Comparison of ENCODE assay signal across 17 cellular contexts in the genomic region with DNA sequence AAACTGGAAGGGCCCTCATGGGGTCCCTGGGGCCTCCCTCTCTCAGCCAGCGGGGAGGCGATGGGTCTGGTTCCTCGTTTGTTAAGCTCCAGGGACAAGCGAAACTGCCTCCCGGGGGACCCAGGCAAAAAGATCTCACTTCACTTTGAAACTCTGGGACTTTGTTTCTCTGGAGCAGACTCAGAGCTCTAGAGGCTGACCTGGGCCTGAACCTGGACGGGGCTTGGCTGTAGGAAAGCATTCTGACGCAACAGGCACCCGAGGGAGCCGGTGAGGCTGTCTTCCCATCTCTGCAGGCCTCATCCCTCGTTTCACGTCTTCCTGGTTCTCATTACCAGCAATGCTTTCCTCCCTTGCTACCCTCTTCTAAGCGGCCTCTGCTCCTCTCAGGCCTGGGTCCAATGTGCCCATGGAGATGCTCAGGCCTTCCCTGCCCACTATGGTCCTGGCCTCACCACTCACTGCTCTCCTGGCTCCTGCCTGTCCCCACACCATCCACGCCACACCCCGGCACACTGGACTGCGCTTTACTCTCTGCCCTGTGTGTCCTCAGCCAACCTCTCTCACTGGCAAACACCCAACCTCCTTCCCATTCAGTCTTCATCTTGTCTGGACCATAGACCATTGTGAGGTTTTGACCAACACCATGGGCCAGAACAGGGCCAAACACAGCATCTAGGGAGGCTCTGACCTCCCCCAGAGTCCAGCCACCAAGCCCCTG.
"Had no signal": no experiment of that assay in that cellular context is flagged by ENCODE, and none has a peak within 500 bp of the region (broad histone marks: within the 10 kb centered on the region; RNA-seq: fewer than 3 reads in every experiment).

No MANE protein-coding gene starts in this region.

- H3K36me3 ChIP-seq: brain microvascular endothelial cell, left lung, pancreas had no signal

- H3K4me1 ChIP-seq: left lung, pancreas had no signal

- ATAC-seq: left lung, pancreas had no signal

- DNase-seq: activated CD4-positive, alpha-beta T cell treated with anti-CD3 and anti-CD28 coated beads, Interleukin-2, amount 50 U/mL, for 4 hours; activated CD4-positive, CD25-positive, alpha-beta regulatory T cell treated with anti-CD3 and anti-CD28 coated beads, Interleukin-2, amount 50 U/mL, for 72 hours; activated effector memory CD4-positive, alpha-beta T cell treated with anti-CD3 and anti-CD28 coated beads, Interleukin-2, amount 50 U/mL, for 16 hours; activated T-cell treated with anti-CD3 and anti-CD28 coated beads, Interleukin-2, amount 50 U/mL, for 1 hour; amygdala; brain microvascular endothelial cell; cerebellar nuclear complex; erythroblast; islet precursor cell; mesenchymal stem cell; nephron progenitor cell; stimulated activated CD4-positive, alpha-beta T cell treated with anti-CD3 and anti-CD28 coated beads, Interleukin-2, amount 100 ng/mL, for 24 hours; stimulated activated naive CD4-positive, alpha-beta T cell; substantia nigra; T-helper 2 cell had no signal

- H3K4me3 ChIP-seq: left lung, pancreas had no signal

- H3K27ac ChIP-seq: brain microvascular endothelial cell, left lung, pancreas had no signal

- H3K27me3 ChIP-seq: pancreas had no signal

- H3K9me3 ChIP-seq: pancreas had no signal
